In genomic region chr13:32354040-32354439, GRCh38 we compare ENCODE assay signal across 25 cellular contexts. TPM values are rescaled to one million over a fixed set of nuclear protein-coding genes. Genes with fewer than 3 reads are reported as not detected.
DNase-seq lines count a peak whose midpoint lies in the region; ATAC-seq and TF ChIP-seq lines count a peak whose summit lies in the region.
"Had no signal": no experiment of that assay in that cellular context is flagged by ENCODE, and none has a peak within 500 bp of the region (broad histone marks: within the 10 kb centered on the region; RNA-seq: fewer than 3 reads in every experiment).

No MANE protein-coding gene starts in this region.

- no peak overlapping the region for H3K4me3 ChIP-seq in OCI-LY7 (ENCODE audit: low read depth, low read length, poor library complexity, severe bottlenecking)
- H3K4me3 ChIP-seq in lower leg skin (ENCODE audit: low read depth, poor library complexity, severe bottlenecking), result no peak overlapping the region
- H3K4me3 ChIP-seq: hepatocyte had no signal

- CTCF ChIA-PET in OCI-LY7 (lab: Charles Lee; ENCODE audit: unreplicated experiment), result no interaction called here

- no peaks in the 10 kb centered on the region for H4K20me1 ChIP-seq in OCI-LY7 (ENCODE audit: insufficient read depth, low read length)

- POLR2A ChIA-PET in OCI-LY7 (lab: Charles Lee), result interaction anchor here (0.6 kb wide), 1 partner anchor 105 kb away, joined by 3 read pairs; no protein-coding TSS in a partner anchor

- H3K36me3 ChIP-seq in OCI-LY7 (ENCODE audit: insufficient read depth, low read length), result peaks cover 72% of the 10 kb centered on the region

- peaks cover 7% of the 10 kb centered on the region for H3K4me1 ChIP-seq in OCI-LY7 (ENCODE audit: insufficient read depth, low read length, poor library complexity, severe bottlenecking)

- H3K27ac ChIP-seq in OCI-LY7 (ENCODE audit: low read depth, low read length, poor library complexity, severe bottlenecking), result no peak overlapping the region
- H3K27ac ChIP-seq: hepatocyte had no signal

- no peaks in the 10 kb centered on the region for H3K79me2 ChIP-seq in OCI-LY7 (ENCODE audit: insufficient read depth, low read depth, low read length)
- H3K79me2 ChIP-seq: hepatocyte had no signal

- H2AFZ ChIP-seq in OCI-LY7 (ENCODE audit: low read length), result no peak overlapping the region
- H2AFZ ChIP-seq: hepatocyte had no signal

- DNase-seq in OCI-LY7 (ENCODE audit: low spot score), result peak; percentile 11
- no peak for DNase-seq in NCI-H524 (lab: John Stamatoyannopoulos, UW)
- DNase-seq in lower leg skin (ENCODE audit: low spot score in 2 of 2), result no peak
- no peak for DNase-seq in NCI-H187 (lab: John Stamatoyannopoulos, UW)
- DNase-seq: activated CD4-positive, alpha-beta T cell treated with anti-CD3 and anti-CD28 coated beads for 1 hour; activated naive CD4-positive, alpha-beta T cell treated with anti-CD3 and anti-CD28 coated beads for 36 hours; activated T-cell treated with anti-CD3 and anti-CD28 coated beads, Interleukin-2, amount 50 U/mL, for 48 hours; anterior cingulate cortex; GDM1; HCEC 1CT; left ventricle myocardium superior; NCI-H1436 treated with DMSO at 0.1 percent for 48 hours; NCI-H2171 treated with DMSO at 0.1 percent for 48 hours; stimulated activated naive CD8-positive, alpha-beta T cell treated with anti-CD3 and anti-CD28 coated beads, Interleukin-15, amount 100 ng/mL, for 72 hours; trophoblast cell had no signal

- TF ChIP-seq CTCF in OCI-LY7 (conservative IDR thresholded peaks at IDR 0.05; ENCODE audit: low read length) (no peak), lower leg skin (IDR thresholded peaks at IDR 0.05) (no peak)

- 96 to 100% methylated on average over 1 of the region's 1 CpG for WGBS in lower leg skin, 2 donors

- ATAC-seq in GM18511 (IDR thresholded peaks at IDR 0.05; ENCODE audit: unreplicated experiment) (peak; percentile 76), GM19452 (IDR thresholded peaks at IDR 0.05; ENCODE audit: unreplicated experiment) (peak; percentile 60), HG02885 (IDR thresholded peaks at IDR 0.05; ENCODE audit: poor library complexity, unreplicated experiment) (peak; percentile 60), GM21528 (IDR thresholded peaks at IDR 0.05; ENCODE audit: low FRiP score, unreplicated experiment) (no peak)
- ATAC-seq: left ventricle myocardium superior; stimulated activated naive CD8-positive, alpha-beta T cell treated with anti-CD3 and anti-CD28 coated beads, Interleukin-15, amount 100 ng/mL, for 72 hours had no signal

- H3K9me3 ChIP-seq in OCI-LY7 (ENCODE audit: low read length), result no peaks in the 10 kb centered on the region

- no peak for TF ChIP-seq POLR2A in lower leg skin (IDR thresholded peaks at IDR 0.05)

- no peaks in the 10 kb centered on the region for H3K9me2 ChIP-seq in OCI-LY7 (ENCODE audit: insufficient read depth, low read length)

- no TSS peak for BruUV-seq in OCI-LY7 (replicated peaks; lab: Mats Ljungman, UMichigan)

- intact Hi-C loops in OCI-LY7 (cut with micrococcal nuclease; ENCODE audit: unreplicated experiment), result no loop called here
- intact Hi-C loops in lower leg skin (cut with DNase I; ENCODE audit: low total_unique reads), result no loop called here

- no peak overlapping the region for H3K4me2 ChIP-seq in OCI-LY7 (ENCODE audit: low read length)
- H3K4me2 ChIP-seq: hepatocyte had no signal

RNA-seq across cellular contexts. Expression of gene BRCA2, which starts 38.7 kb away (rescaled TPM):
- 16.9 and 25.8 TPM in 2 replicates for total RNA-seq in OCI-LY7 (2014; rRNA removed; shearing (Covaris generic))
- 34.3 and 36.4 TPM in 2 replicates for total RNA-seq in OCI-LY7 (2022)
- total RNA-seq in lower leg skin, result 1 to 10 TPM in 1 of 4 donors, under 1 TPM in 3; 0.49 to 2.1 (median 0.90) TPM

RNA-seq across cellular contexts. Expression of gene ZAR1L, which starts 38.9 kb away (rescaled TPM):
- 0.10 and 0.32 TPM in 2 replicates for total RNA-seq in OCI-LY7 (2014; rRNA removed; shearing (Covaris generic))
- 0.76 and 1.1 TPM in 2 replicates for total RNA-seq in OCI-LY7 (2022)
- total RNA-seq in lower leg skin, result not detected
- total RNA-seq: activated naive CD4-positive, alpha-beta T cell treated with anti-CD3 and anti-CD28 coated beads for 36 hours; cardiac septum; dermis microvascular lymphatic vessel endothelial cell; hepatocyte; left ventricle myocardium superior; M059J; pulmonary artery endothelial cell; skeletal muscle tissue had no signal

Comparison
In these comparisons a context has a peak if more than half of its experiments do, and no peak if none do; other contexts are left out.
1. RNA of gene BRCA2, which starts 38.7 kb away (total RNA-seq): 16.9 to 36.4 TPM in OCI-LY7; 0.49 to 2.1 TPM in lower leg skin; every median in the first group is over 4 times any median in the second.